Comparison of ENCODE assay signal across 8 cellular contexts in the genomic region with DNA sequence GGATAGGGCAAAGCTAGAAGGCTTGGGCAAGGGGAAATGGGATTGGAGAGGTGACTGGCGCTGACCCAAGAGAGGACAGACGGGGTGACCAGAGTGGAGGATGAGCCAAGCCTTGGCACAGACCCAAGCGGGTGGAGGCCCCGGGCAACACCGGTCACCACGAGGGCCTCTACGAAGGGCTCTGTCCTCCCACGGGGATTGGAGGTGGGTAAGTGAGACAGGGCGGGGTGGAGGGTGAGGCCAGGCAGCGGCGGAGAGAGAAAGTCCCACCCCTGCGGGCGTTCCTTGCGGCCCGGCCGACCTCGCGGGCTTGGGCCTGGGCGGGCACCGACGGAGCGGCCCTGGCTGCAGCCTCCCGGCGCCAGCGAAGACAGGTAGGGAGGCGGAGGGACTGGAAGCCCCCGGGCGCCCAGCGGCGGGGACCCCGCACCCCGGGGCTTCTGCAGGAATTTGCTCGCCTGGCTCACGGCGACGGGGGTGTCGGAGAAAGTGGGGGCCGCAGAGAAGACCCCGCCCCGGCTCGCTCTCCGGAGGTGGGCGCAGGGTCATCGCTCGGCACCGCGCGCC. TPM values are rescaled to one million over a fixed set of nuclear protein-coding genes. Genes with fewer than 3 reads are reported as not detected.
A peak's percentile ranks its signal among the peaks of the same experiment; 100 is the strongest.
DNase-seq lines count a peak whose midpoint lies in the region; ATAC-seq, FAIRE-seq and TF ChIP-seq lines count a peak whose summit lies in the region.

Gene PAPLN (plus strand): TSS at position 288 of the 567 bp plus-strand sequence. CDS start 2,273 bp downstream, outside the sequence.

- H3K27me3 Mint-ChIP-seq in CD4-positive, CD25-positive, alpha-beta regulatory T cell: peaks cover 73% of the 10 kb centered on the region

- H2AFZ ChIP-seq in keratinocyte (ENCODE audit: control insufficient read depth, low read length): peak within 1 kb of the TSS; percentile 27

- H3K36me3 ChIP-seq in CD4-positive, CD25-positive, alpha-beta regulatory T cell (ENCODE audit: control insufficient read depth, insufficient read depth, low read length): no peaks in the 10 kb centered on the region
- H3K36me3 ChIP-seq in keratinocyte (ENCODE audit: control insufficient read depth in 2 of 2, extremely low read depth in 1 of 2, insufficient read depth in 2 of 2, low read length in 2 of 2): no peaks in the 10 kb centered on the region

- no peak for TF ChIP-seq CTCF in astrocyte of the cerebellum (IDR thresholded peaks at IDR 0.05; ENCODE audit: low read depth, low read length, missing control alignments)
- no peak for TF ChIP-seq CTCF in keratinocyte (optimal IDR thresholded peaks at IDR 0.05 in 1 of 3, IDR thresholded peaks at IDR 0.05 in 1 of 3, conservative IDR thresholded peaks at IDR 0.05 in 1 of 3; ENCODE audit: extremely low read depth in 1 of 3, insufficient read depth in 2 of 3, low read length in 3 of 3)

- H3K27ac Mint-ChIP-seq in CD4-positive, CD25-positive, alpha-beta regulatory T cell: peak within 1 kb of the TSS in 1 of 3 donors; percentile 16

- peak within 1 kb of the TSS in 3 of 4 donors; percentile 48 to 87 (median 50) for H3K4me3 Mint-ChIP-seq in CD4-positive, CD25-positive, alpha-beta regulatory T cell

- H3K4me1 ChIP-seq in CD4-positive, CD25-positive, alpha-beta regulatory T cell (ENCODE audit: control insufficient read depth, insufficient read depth, low read length, poor library complexity, severe bottlenecking): peaks cover 16% of the 10 kb centered on the region
- H3K4me1 ChIP-seq in keratinocyte (ENCODE audit: control insufficient read depth, extremely low read depth, insufficient read depth, low read length): peaks cover 39% of the 10 kb centered on the region

- peaks cover 3% of the 10 kb centered on the region for H4K20me1 ChIP-seq in keratinocyte (ENCODE audit: control insufficient read depth, extremely low read depth, insufficient read depth, low read length)

- H3K4me1 Mint-ChIP-seq in CD4-positive, CD25-positive, alpha-beta regulatory T cell: peaks cover 0 to 18% (median 8%) of the 10 kb centered on the region in 4 donors

- no peaks in the 10 kb centered on the region for H3K9me3 ChIP-seq in CD4-positive, CD25-positive, alpha-beta regulatory T cell (ENCODE audit: control insufficient read depth in 2 of 2, low read length in 2 of 2)
- no peaks in the 10 kb centered on the region for H3K9me3 ChIP-seq in keratinocyte (ENCODE audit: control insufficient read depth, low read depth, low read length)

- FAIRE-seq in keratinocyte (lab: Jason Lieb, UNC): no peak

- H3K79me2 ChIP-seq in keratinocyte (ENCODE audit: control insufficient read depth, insufficient read depth, low read length): no peaks in the 10 kb centered on the region

- no peak for ATAC-seq in CD4-positive, CD25-positive, alpha-beta regulatory T cell (ENCODE audit: low read depth in 2 of 2)
- peak; percentile 25 for ATAC-seq in stimulated activated naive CD8-positive, alpha-beta T cell treated with anti-CD3 and anti-CD28 coated beads, Interleukin-15, Interleukin-2, amounts not matched to agents 100 U/mL and 50 U/mL, for 24 hours
- ATAC-seq in GM21737 (IDR thresholded peaks at IDR 0.05; ENCODE audit: unreplicated experiment): no peak

- no peak within 1 kb of the TSS for H3K27ac ChIP-seq in CD4-positive, CD25-positive, alpha-beta regulatory T cell (ENCODE audit: insufficient read depth, low read length, poor library complexity, severe bottlenecking)
- H3K27ac ChIP-seq in keratinocyte (ENCODE audit: control insufficient read depth, insufficient read depth, low read length): no peak within 1 kb of the TSS

- in situ Hi-C loops in astrocyte of the cerebellum (cut with HindIII; ENCODE audit: low sequenced_read_pairs): no loop called here

- no peak for DNase-seq in CD4-positive, CD25-positive, alpha-beta regulatory T cell
- DNase-seq in HUDEP-2 (lab: John Stamatoyannopoulos, UW; ENCODE audit: unreplicated experiment in 76 of 76): peak in 55 of 76 experiments; percentile 6 to 72 (median 39)
- DNase-seq in astrocyte of the cerebellum (ENCODE audit: low read depth): no peak
- DNase-seq in keratinocyte (ENCODE audit: low read depth, low spot score): no peak
- DNase-seq in stimulated activated naive CD8-positive, alpha-beta T cell treated with anti-CD3 and anti-CD28 coated beads, Interleukin-15, Interleukin-2, amounts not matched to agents 100 U/mL and 50 U/mL, for 24 hours: no peak
- DNase-seq in NCI-H1092 treated with DMSO at 0.1 percent for 48 hours (lab: John Stamatoyannopoulos, UW): no peak
- no peak for DNase-seq in activated gamma-delta T cell (lab: John Stamatoyannopoulos, UW)

- peaks cover 25% of the 10 kb centered on the region for H3K27me3 ChIP-seq in CD4-positive, CD25-positive, alpha-beta regulatory T cell (ENCODE audit: control insufficient read depth, insufficient read depth, low read length)
- peaks cover 78% of the 10 kb centered on the region for H3K27me3 ChIP-seq in keratinocyte (ENCODE audit: control insufficient read depth, extremely low read depth, insufficient read depth, low read length)

- peaks cover 3% of the 10 kb centered on the region for H3K9me1 ChIP-seq in keratinocyte (ENCODE audit: control insufficient read depth, extremely low read depth, insufficient read depth, low read length)

- H3K4me2 ChIP-seq in keratinocyte (ENCODE audit: control insufficient read depth, extremely low read depth, insufficient read depth, low read depth, low read length): peak within 1 kb of the TSS; percentile 89

- peak within 1 kb of the TSS; percentile 20 for H3K9ac ChIP-seq in keratinocyte (ENCODE audit: control insufficient read depth, extremely low read depth, insufficient read depth, low read length)

- peaks cover 0 to 4% (median 0%) of the 10 kb centered on the region in 7 donors for H3K9me3 Mint-ChIP-seq in CD4-positive, CD25-positive, alpha-beta regulatory T cell

- H3K36me3 Mint-ChIP-seq in CD4-positive, CD25-positive, alpha-beta regulatory T cell: peaks cover 4% of the 10 kb centered on the region

- no peak within 1 kb of the TSS for H3K4me3 ChIP-seq in CD4-positive, CD25-positive, alpha-beta regulatory T cell (ENCODE audit: low read depth, low read length)
- H3K4me3 ChIP-seq in astrocyte of the cerebellum (ENCODE audit: low read depth, low read length) (peak within 1 kb of the TSS; percentile 49), keratinocyte (ENCODE audit: control insufficient read depth in 2 of 3, extremely low read depth in 1 of 3, insufficient read depth in 2 of 3, low read depth in 1 of 3, low read length in 3 of 3) (peak within 1 kb of the TSS; percentile 43 to 56 (median 46))

- dilution Hi-C loops in keratinocyte (cut with MboI; ENCODE audit: extremely low pct_ligation_motif_present, low sequenced_read_pairs): no loop called here

RNA-seq across cellular contexts. Expression of gene PAPLN, which starts in this region (rescaled TPM):
- not detected for total RNA-seq in CD4-positive, CD25-positive, alpha-beta regulatory T cell
- polyA plus RNA-seq in CD4-positive, CD25-positive, alpha-beta regulatory T cell: under 1 TPM; 0.11 to 0.47 (median 0.36) TPM
- 4.7 to 18.6 TPM (median 8.2 TPM) in 3 replicates for polyA plus RNA-seq in keratinocyte
- polyA plus RNA-seq in keratinocyte (2011; ENCODE audit: low read depth): 8.2 TPM
- polyA plus RNA-seq in keratinocyte (2011; cell fraction: cytosol; rRNA removed): 2.9 and 3.6 TPM in 2 replicates
- polyA plus RNA-seq in keratinocyte (2011; cell fraction: nucleus; rRNA removed): 47.3 and 63.7 TPM in 2 replicates
- 2.9 and 6.9 TPM in 2 replicates for polyA plus RNA-seq in keratinocyte (2012; ENCODE audit: low replicate concordance)
- polyA minus RNA-seq in keratinocyte: 4.1 to 11.0 TPM (median 7.7 TPM) in 3 replicates
- 4.8 TPM for polyA minus RNA-seq in keratinocyte (2011; cell fraction: cytosol; rRNA and poly(A)+ RNA removed)
- 18.5 and 20.1 TPM in 2 replicates for polyA minus RNA-seq in keratinocyte (2011; cell fraction: nucleus; rRNA and poly(A)+ RNA removed)

Comparison
In these comparisons a context has a peak if more than half of its experiments do, and no peak if none do; other contexts are left out.
1. DNase-seq: peak in HUDEP-2 (55 of 76); none in CD4-positive, CD25-positive, alpha-beta regulatory T cell (0 of 3), astrocyte of the cerebellum (single experiment), keratinocyte (single experiment), stimulated activated naive CD8-positive, alpha-beta T cell treated with anti-CD3 and anti-CD28 coated beads, Interleukin-15, Interleukin-2, amounts not matched to agents 100 U/mL and 50 U/mL, for 24 hours (single experiment), NCI-H1092 treated with DMSO at 0.1 percent for 48 hours (single experiment) and activated gamma-delta T cell (single experiment).